ENCODE assay signal across 2 cellular contexts in the genomic region with DNA sequence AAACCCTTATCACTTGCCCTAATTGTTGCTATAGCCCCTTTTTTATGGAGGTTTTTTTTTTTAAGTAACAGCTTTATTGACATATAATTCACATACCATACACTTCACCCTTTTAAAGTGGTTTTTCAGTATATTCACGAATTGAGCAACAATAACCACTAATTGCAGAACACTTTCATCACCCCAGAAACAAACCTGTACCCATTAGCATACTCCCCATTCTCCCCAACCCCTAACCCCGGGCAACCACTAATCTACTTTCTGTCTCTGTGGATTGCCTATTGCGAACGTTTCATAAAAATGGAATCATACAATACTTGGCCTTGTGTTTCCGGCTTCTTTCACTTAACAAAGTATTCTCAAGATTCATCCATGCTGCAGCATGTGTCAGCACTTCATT.
TF ChIP-seq lines count a peak whose summit lies in the region.

No MANE protein-coding gene starts in this region.

TF ChIP-seq in HepG2, 621 proteins besides CTCF, POLR2A, EP300 and RAD21 (continued from another document):
- TF ChIP-seq CEBPB (IDR thresholded peaks at IDR 0.05; ENCODE audit: borderline replicate concordance, low read depth, low read length) = 0 out of 2 replicates have a peak, but pooled peaks have one; percentile 10
- TF ChIP-seq ZNF143 (CRISPR knock-in tag; IDR thresholded peaks at IDR 0.05) = no peak
- TF ChIP-seq SIN3B (IDR thresholded peaks at IDR 0.05; ENCODE audit: low read length) = no peak
- no peak for TF ChIP-seq TGIF2 (CRISPR knock-in tag; IDR thresholded peaks at IDR 0.05)

TF ChIP-seq in K562, 482 proteins besides CTCF, POLR2A, EP300 and RAD21 (continued from another document):
- TF ChIP-seq, protein P1, sequence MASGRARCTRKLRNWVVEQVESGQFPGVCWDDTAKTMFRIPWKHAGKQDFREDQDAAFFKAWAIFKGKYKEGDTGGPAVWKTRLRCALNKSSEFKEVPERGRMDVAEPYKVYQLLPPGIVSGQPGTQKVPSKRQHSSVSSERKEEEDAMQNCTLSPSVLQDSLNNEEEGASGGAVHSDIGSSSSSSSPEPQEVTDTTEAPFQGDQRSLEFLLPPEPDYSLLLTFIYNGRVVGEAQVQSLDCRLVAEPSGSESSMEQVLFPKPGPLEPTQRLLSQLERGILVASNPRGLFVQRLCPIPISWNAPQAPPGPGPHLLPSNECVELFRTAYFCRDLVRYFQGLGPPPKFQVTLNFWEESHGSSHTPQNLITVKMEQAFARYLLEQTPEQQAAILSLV (tag; IDR thresholded peaks at IDR 0.05) = no peak
- TF ChIP-seq, protein P2, sequence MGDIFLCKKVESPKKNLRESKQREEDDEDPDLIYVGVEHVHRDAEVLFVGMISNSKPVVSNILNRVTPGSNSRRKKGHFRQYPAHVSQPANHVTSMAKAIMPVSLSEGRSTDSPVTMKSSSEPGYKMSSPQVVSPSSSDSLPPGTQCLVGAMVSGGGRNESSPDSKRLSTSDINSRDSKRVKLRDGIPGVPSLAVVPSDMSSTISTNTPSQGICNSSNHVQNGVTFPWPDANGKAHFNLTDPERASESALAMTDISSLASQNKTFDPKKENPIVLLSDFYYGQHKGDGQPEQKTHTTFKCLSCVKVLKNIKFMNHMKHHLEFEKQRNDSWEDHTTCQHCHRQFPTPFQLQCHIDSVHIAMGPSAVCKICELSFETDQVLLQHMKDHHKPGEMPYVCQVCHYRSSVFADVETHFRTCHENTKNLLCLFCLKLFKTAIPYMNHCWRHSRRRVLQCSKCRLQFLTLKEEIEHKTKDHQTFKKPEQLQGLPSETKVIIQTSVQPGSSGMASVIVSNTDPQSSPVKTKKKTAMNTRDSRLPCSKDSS (IDR thresholded peaks at IDR 0.05; ENCODE audit: low read depth, partially characterized antibody) = no peak
- TF ChIP-seq, protein P3, sequence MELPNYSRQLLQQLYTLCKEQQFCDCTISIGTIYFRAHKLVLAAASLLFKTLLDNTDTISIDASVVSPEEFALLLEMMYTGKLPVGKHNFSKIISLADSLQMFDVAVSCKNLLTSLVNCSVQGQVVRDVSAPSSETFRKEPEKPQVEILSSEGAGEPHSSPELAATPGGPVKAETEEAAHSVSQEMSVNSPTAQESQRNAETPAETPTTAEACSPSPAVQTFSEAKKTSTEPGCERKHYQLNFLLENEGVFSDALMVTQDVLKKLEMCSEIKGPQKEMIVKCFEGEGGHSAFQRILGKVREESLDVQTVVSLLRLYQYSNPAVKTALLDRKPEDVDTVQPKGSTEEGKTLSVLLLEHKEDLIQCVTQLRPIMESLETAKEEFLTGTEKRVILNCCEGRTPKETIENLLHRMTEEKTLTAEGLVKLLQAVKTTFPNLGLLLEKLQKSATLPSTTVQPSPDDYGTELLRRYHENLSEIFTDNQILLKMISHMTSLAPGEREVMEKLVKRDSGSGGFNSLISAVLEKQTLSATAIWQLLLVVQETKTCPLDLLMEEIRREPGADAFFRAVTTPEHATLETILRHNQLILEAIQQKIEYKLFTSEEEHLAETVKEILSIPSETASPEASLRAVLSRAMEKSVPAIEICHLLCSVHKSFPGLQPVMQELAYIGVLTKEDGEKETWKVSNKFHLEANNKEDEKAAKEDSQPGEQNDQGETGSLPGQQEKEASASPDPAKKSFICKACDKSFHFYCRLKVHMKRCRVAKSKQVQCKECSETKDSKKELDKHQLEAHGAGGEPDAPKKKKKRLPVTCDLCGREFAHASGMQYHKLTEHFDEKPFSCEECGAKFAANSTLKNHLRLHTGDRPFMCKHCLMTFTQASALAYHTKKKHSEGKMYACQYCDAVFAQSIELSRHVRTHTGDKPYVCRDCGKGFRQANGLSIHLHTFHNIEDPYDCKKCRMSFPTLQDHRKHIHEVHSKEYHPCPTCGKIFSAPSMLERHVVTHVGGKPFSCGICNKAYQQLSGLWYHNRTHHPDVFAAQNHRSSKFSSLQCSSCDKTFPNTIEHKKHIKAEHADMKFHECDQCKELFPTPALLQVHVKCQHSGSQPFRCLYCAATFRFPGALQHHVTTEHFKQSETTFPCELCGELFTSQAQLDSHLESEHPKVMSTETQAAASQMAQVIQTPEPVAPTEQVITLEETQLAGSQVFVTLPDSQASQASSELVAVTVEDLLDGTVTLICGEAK (IDR thresholded peaks at IDR 0.05) = peak; percentile 57; the same call in 1 of the 2 replicates
- TF ChIP-seq, protein P3 (CRISPR knock-in tag; IDR thresholded peaks at IDR 0.05) = no peak
- TF ChIP-seq BRD9 (IDR thresholded peaks at IDR 0.05; ENCODE audit: low read depth, partially characterized antibody) (no peak), CEBPG (CRISPR knock-in tag; IDR thresholded peaks at IDR 0.05) (no peak), CEBPG (tag; conservative IDR thresholded peaks at IDR 0.05 in 1 of 2, IDR thresholded peaks at IDR 0.05 in 1 of 2) (peak; percentile 16 to 92; a peak in 3 of 4 replicates), TRIM24 (IDR thresholded peaks at IDR 0.05) (peak; percentile 14 to 46; a peak in 2 of 4 replicates)
TF ChIP-seq in K562: peak in this region for 3.
